9 cellular contexts compared by ENCODE assay signal in genomic region chr12:92138626-92139025, GRCh38. TPM values are rescaled to one million over a fixed set of nuclear protein-coding genes. Genes with fewer than 3 reads are reported as not detected.
DNase-seq lines count a peak whose midpoint lies in the region; ATAC-seq, FAIRE-seq and TF ChIP-seq lines count a peak whose summit lies in the region.
"Had no signal": no experiment of that assay in that cellular context is flagged by ENCODE, and none has a peak within 500 bp of the region (broad histone marks: within the 10 kb centered on the region; RNA-seq: fewer than 3 reads in every experiment).

No MANE protein-coding gene starts in this region.

- FAIRE-seq in GM19239 (lab: Jason Lieb, UNC): peak; percentile 37
- no peak for FAIRE-seq in small intestine (lab: Jason Lieb, UNC)

- H3K9me3 ChIP-seq in hepatocyte (ENCODE audit: low read depth): no peaks in the 10 kb centered on the region
- no peaks in the 10 kb centered on the region for H3K9me3 ChIP-seq in small intestine (ENCODE audit: control insufficient read depth, low read depth)
- H3K9me3 ChIP-seq: adrenal gland had no signal

- H3K27me3 ChIP-seq in hepatocyte (no peaks in the 10 kb centered on the region), small intestine (ENCODE audit: control insufficient read depth in 2 of 2, insufficient read depth in 2 of 2, low read length in 2 of 2) (no peaks in the 10 kb centered on the region)
- H3K27me3 ChIP-seq: adrenal gland had no signal

- peaks cover 98% of the 10 kb centered on the region for H3K79me2 ChIP-seq in hepatocyte

- ATAC-seq in HG03095 (IDR thresholded peaks at IDR 0.05; ENCODE audit: unreplicated experiment): no peak
- no peak for ATAC-seq in GM18519 (IDR thresholded peaks at IDR 0.05; ENCODE audit: low FRiP score, unreplicated experiment)

- H3K4me2 ChIP-seq in hepatocyte: peak overlapping the region; percentile 86

- peaks cover 83% of the 10 kb centered on the region for H4K20me1 ChIP-seq in hepatocyte (ENCODE audit: insufficient read depth, poor library complexity, severe bottlenecking)

- TF ChIP-seq CTCF in WI38 (IDR thresholded peaks at IDR 0.05; ENCODE audit: low read depth, low read length) (no peak), hepatocyte (IDR thresholded peaks at IDR 0.05; ENCODE audit: poor library complexity) (no peak)

- no peak for DNase-seq in GM19239 (ENCODE audit: insufficient read length, low spot score)
- no peak for DNase-seq in hepatocyte (ENCODE audit: low spot score)
- no peak for DNase-seq in small intestine
- no peak for DNase-seq in hepatic stellate cell (ENCODE audit: low spot score)
- DNase-seq in SIG-M5 treated with dmso at 0.1 percent for 504 hours (lab: John Stamatoyannopoulos, UW; ENCODE audit: unreplicated experiment): no peak
- DNase-seq: adrenal gland had no signal

- H2AFZ ChIP-seq in hepatocyte: no peak overlapping the region

- H3K4me3 ChIP-seq in WI38 (ENCODE audit: low read depth, low read length) (peak overlapping the region; percentile 34), hepatocyte (peak overlapping the region; percentile 11), small intestine (ENCODE audit: low read depth in 1 of 2, low read length in 2 of 2) (peak overlapping the region; percentile 29 to 44)

- H3K9me2 ChIP-seq in hepatocyte (replicated peaks; ENCODE audit: insufficient read depth): no peaks in the 10 kb centered on the region

- H3K36me3 ChIP-seq in hepatocyte (replicated peaks; ENCODE audit: insufficient read depth, low read depth): peaks cover 11% of the 10 kb centered on the region
- H3K36me3 ChIP-seq in small intestine (ENCODE audit: control insufficient read depth in 2 of 2, insufficient read depth in 2 of 2, low read length in 2 of 2): peaks cover 3 to 4% of the 10 kb centered on the region in 2 donors

- peaks cover 49% of the 10 kb centered on the region for H3K4me1 ChIP-seq in hepatocyte (ENCODE audit: insufficient read depth)
- H3K4me1 ChIP-seq in small intestine (ENCODE audit: control insufficient read depth in 2 of 2, insufficient read depth in 1 of 2, low read depth in 1 of 2, low read length in 1 of 2): peaks cover 7 to 25% of the 10 kb centered on the region in 2 donors

- H3K27ac ChIP-seq in hepatocyte (peak overlapping the region; percentile 76), small intestine (ENCODE audit: low read depth in 1 of 2, low read length in 1 of 2) (no peak overlapping the region)

RNA-seq across cellular contexts. Expression of gene BTG1, which starts 7.0 kb away (rescaled TPM):
- total RNA-seq in hepatocyte: 61.2 and 72.0 TPM in 2 replicates
- polyA plus RNA-seq in hepatocyte (146 and 160 TPM in 2 replicates), small intestine (10 to 100 TPM; 38.8 to 61.1 (median 51.1) TPM)
